ENCODE assay signal across 10 cellular contexts in genomic region chr7:80499350-80499955, GRCh38. TPM values are rescaled to one million over a fixed set of nuclear protein-coding genes. Genes with fewer than 3 reads are reported as not detected.
DNase-seq lines count a peak whose midpoint lies in the region; ATAC-seq and TF ChIP-seq lines count a peak whose summit lies in the region.
"Had no signal": no experiment of that assay in that cellular context is flagged by ENCODE, and none has a peak within 500 bp of the region (broad histone marks: within the 10 kb centered on the region; RNA-seq: fewer than 3 reads in every experiment).

No MANE protein-coding gene starts in this region.

- H3K4me1 ChIP-seq in right lobe of liver (no peaks in the 10 kb centered on the region), Karpas-422 (ENCODE audit: low read length) (no peaks in the 10 kb centered on the region)

- no peaks in the 10 kb centered on the region for H3K9me2 ChIP-seq in Karpas-422 (replicated peaks; ENCODE audit: insufficient read depth, low read length)

- H3K9ac ChIP-seq in Karpas-422 (ENCODE audit: low read length), result no peak overlapping the region
- H3K9ac ChIP-seq: BLaER1 treated with 17β-estradiol and CSF1 and Interleukin-3, amounts not matched to agents 10 nM and 100 nM had no signal

- H3K79me2 ChIP-seq in Karpas-422 (ENCODE audit: low read length), result no peaks in the 10 kb centered on the region

- no peaks in the 10 kb centered on the region for H3K36me3 Mint-ChIP-seq in chondrocyte (ENCODE audit: low read depth)
- no peaks in the 10 kb centered on the region for H3K36me3 Mint-ChIP-seq in activated T-cell treated with anti-CD3 and anti-CD28 coated beads, Interleukin-2, amount 50 U/mL, for 24 hours (ENCODE audit: low read depth)

- H3K27me3 Mint-ChIP-seq in chondrocyte (ENCODE audit: low read depth), result no peaks in the 10 kb centered on the region
- no peaks in the 10 kb centered on the region for H3K27me3 Mint-ChIP-seq in activated T-cell treated with anti-CD3 and anti-CD28 coated beads, Interleukin-2, amount 50 U/mL, for 24 hours

- DNase-seq in SIG-M5 treated with dmso at 0.1 percent for 504 hours (lab: John Stamatoyannopoulos, UW; ENCODE audit: unreplicated experiment) (peak; percentile 32), SIG-M5 (lab: John Stamatoyannopoulos, UW) (no peak), chondrocyte (ENCODE audit: low spot score) (no peak), right lobe of liver (peak in 1 of 3 donors; percentile 26), Karpas-422 (no peak), DMS153 (lab: John Stamatoyannopoulos, UW) (no peak)
- no peak for DNase-seq in activated T-cell treated with anti-CD3 and anti-CD28 coated beads, Interleukin-2, amount 50 U/mL, for 24 hours
- DNase-seq: NCI-H1092 treated with DMSO at 0.1 percent for 48 hours had no signal

- no peak overlapping the region for H3K4me2 ChIP-seq in Karpas-422 (ENCODE audit: low read depth, low read length, poor library complexity, severe bottlenecking)

- H3K27ac ChIP-seq in right lobe of liver (no peak overlapping the region), Karpas-422 (ENCODE audit: low read length) (no peak overlapping the region)

- no peak overlapping the region for H2AFZ ChIP-seq in Karpas-422 (ENCODE audit: low read length)

- intact Hi-C loops in right lobe of liver (cut with DNase I), result no loop called here

- H4K20me1 ChIP-seq in Karpas-422 (ENCODE audit: insufficient read depth, low read depth, low read length), result no peaks in the 10 kb centered on the region
- H4K20me1 ChIP-seq: BLaER1 treated with 17β-estradiol and CSF1 and Interleukin-3, amounts not matched to agents 10 nM and 100 nM had no signal

- no peak for TF ChIP-seq CTCF in chondrocyte (IDR thresholded peaks at IDR 0.05)
- no peak for TF ChIP-seq CTCF in right lobe of liver (IDR thresholded peaks at IDR 0.05)

- H3K36me3 ChIP-seq in right lobe of liver, result no peaks in the 10 kb centered on the region
- no peaks in the 10 kb centered on the region for H3K36me3 ChIP-seq in Karpas-422 (ENCODE audit: insufficient read depth, low read length)
- H3K36me3 ChIP-seq: BLaER1 treated with 17β-estradiol and CSF1 and Interleukin-3, amounts not matched to agents 10 nM and 100 nM had no signal

- no peak overlapping the region for H3K4me3 ChIP-seq in right lobe of liver
- no peak overlapping the region for H3K4me3 ChIP-seq in Karpas-422 (ENCODE audit: low read length)
- H3K4me3 ChIP-seq: BLaER1 treated with 17β-estradiol and CSF1 and Interleukin-3, amounts not matched to agents 10 nM and 100 nM had no signal

- TF ChIP-seq POLR2A in right lobe of liver (IDR thresholded peaks at IDR 0.05), result no peak

- peak overlapping the region; percentile 0 for H3K4me3 Mint-ChIP-seq in chondrocyte (ENCODE audit: unreplicated experiment)
- H3K4me3 Mint-ChIP-seq in activated T-cell treated with anti-CD3 and anti-CD28 coated beads, Interleukin-2, amount 50 U/mL, for 24 hours, result no peak overlapping the region

- peak overlapping the region; percentile 95 for H3K27ac Mint-ChIP-seq in chondrocyte (ENCODE audit: unreplicated experiment)
- H3K27ac Mint-ChIP-seq in activated T-cell treated with anti-CD3 and anti-CD28 coated beads, Interleukin-2, amount 50 U/mL, for 24 hours, result no peak overlapping the region

- H3K4me1 Mint-ChIP-seq in chondrocyte (ENCODE audit: low read depth), result peaks cover 50% of the 10 kb centered on the region
- no peaks in the 10 kb centered on the region for H3K4me1 Mint-ChIP-seq in activated T-cell treated with anti-CD3 and anti-CD28 coated beads, Interleukin-2, amount 50 U/mL, for 24 hours (ENCODE audit: low read depth)

- no peaks in the 10 kb centered on the region for H3K27me3 ChIP-seq in right lobe of liver
- H3K27me3 ChIP-seq in Karpas-422 (ENCODE audit: low read length), result no peaks in the 10 kb centered on the region
- H3K27me3 ChIP-seq: BLaER1 treated with 17β-estradiol and CSF1 and Interleukin-3, amounts not matched to agents 10 nM and 100 nM had no signal

- ATAC-seq in right lobe of liver (peak; percentile 37 to 82 (median 50)), HG03196 (IDR thresholded peaks at IDR 0.05; ENCODE audit: unreplicated experiment) (no peak)

- H3K9me3 Mint-ChIP-seq in chondrocyte (ENCODE audit: low read depth), result peaks cover 3% of the 10 kb centered on the region
- no peaks in the 10 kb centered on the region for H3K9me3 Mint-ChIP-seq in activated T-cell treated with anti-CD3 and anti-CD28 coated beads, Interleukin-2, amount 50 U/mL, for 24 hours

- WGBS in right lobe of liver (ENCODE audit: insufficient coverage, low coverage, low lambda C conversion rate, missing lambda C conversion rate), result 78% methylated on average over 1 of the region's 1 CpG

- H3K9me3 ChIP-seq in right lobe of liver, result no peaks in the 10 kb centered on the region
- H3K9me3 ChIP-seq in Karpas-422 (ENCODE audit: low read length), result peaks cover 4% of the 10 kb centered on the region
- H3K9me3 ChIP-seq: BLaER1 treated with 17β-estradiol and CSF1 and Interleukin-3, amounts not matched to agents 10 nM and 100 nM had no signal

RNA-seq across cellular contexts. Expression of gene GNAT3, which starts 12.4 kb away (rescaled TPM):
- not detected in 3 replicates for total RNA-seq in chondrocyte
- total RNA-seq in right lobe of liver, result not detected
- total RNA-seq in Karpas-422 (2014; rRNA removed; shearing (Covaris generic); ENCODE audit: low replicate concordance), result 0.26 and 0.43 TPM in 2 replicates
